Comparison of ENCODE assay signal across 16 cellular contexts in the genomic region with DNA sequence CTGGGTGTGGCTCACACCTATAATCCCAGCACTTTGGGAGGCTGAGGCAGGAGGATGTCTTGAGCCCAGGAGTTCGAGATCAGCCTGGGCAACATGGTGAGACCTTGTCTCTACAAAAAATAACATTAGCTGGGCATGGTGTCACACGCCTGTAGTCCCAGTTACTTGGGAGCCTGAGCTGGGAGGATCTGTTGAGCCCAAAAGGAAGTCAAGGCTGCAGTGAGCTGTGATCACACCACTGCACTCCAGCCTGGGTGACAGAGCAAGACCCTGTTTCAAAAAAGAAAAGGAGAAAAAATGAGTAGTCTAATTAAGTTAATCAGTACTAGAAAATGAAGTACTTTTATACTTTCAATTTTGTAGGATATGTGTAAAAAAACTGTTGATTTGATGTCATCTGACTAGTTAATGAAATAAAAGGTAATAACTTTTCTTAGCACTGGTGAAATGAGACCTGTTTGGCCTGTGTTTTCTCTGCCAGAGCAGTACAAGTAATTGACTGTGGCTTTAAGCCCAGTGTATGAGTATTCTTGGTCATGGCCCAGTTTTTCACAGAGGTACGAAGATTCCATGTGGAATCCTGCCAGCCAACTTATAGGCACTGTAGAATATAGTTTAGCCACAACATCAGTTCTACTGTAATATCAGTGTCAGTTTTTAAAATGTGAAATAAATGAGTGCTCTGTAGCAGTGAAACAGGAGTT. TPM values are rescaled to one million over a fixed set of nuclear protein-coding genes. Genes with fewer than 3 reads are reported as not detected.
DNase-seq lines count a peak whose midpoint lies in the region; ATAC-seq, FAIRE-seq and TF ChIP-seq lines count a peak whose summit lies in the region.
"Had no signal": no experiment of that assay in that cellular context is flagged by ENCODE, and none has a peak within 500 bp of the region (broad histone marks: within the 10 kb centered on the region; RNA-seq: fewer than 3 reads in every experiment).

No MANE protein-coding gene starts in this region.

- no peak overlapping the region for H3K9ac ChIP-seq in astrocyte (ENCODE audit: low read length)
- no peak overlapping the region for H3K9ac ChIP-seq in smooth muscle cell (ENCODE audit: low read depth)
- H3K9ac ChIP-seq: KMS-11 had no signal

- H3K36me3 ChIP-seq in left ventricle myocardium inferior (no peaks in the 10 kb centered on the region), astrocyte (ENCODE audit: insufficient read depth, low read length) (no peaks in the 10 kb centered on the region), smooth muscle cell (ENCODE audit: low read depth) (no peaks in the 10 kb centered on the region)
- H3K36me3 ChIP-seq: suprapubic skin had no signal

- H3K79me2 ChIP-seq in astrocyte (ENCODE audit: insufficient read depth, low read length) (no peaks in the 10 kb centered on the region), smooth muscle cell (ENCODE audit: low read depth) (no peaks in the 10 kb centered on the region)

- H3K27me3 ChIP-seq in left ventricle myocardium inferior (ENCODE audit: low read depth) (no peaks in the 10 kb centered on the region), astrocyte (ENCODE audit: insufficient read depth, low read length) (no peaks in the 10 kb centered on the region), smooth muscle cell (ENCODE audit: low read depth) (no peaks in the 10 kb centered on the region)
- H3K27me3 ChIP-seq: suprapubic skin had no signal

- H3K4me1 ChIP-seq in left ventricle myocardium inferior: peaks cover 65% of the 10 kb centered on the region
- no peaks in the 10 kb centered on the region for H3K4me1 ChIP-seq in astrocyte (ENCODE audit: insufficient read depth, low read length)
- H3K4me1 ChIP-seq in smooth muscle cell (ENCODE audit: low read depth): no peaks in the 10 kb centered on the region

- no peak for FAIRE-seq in astrocyte (lab: Jason Lieb, UNC)
- FAIRE-seq: kidney had no signal

- H3K4me3 Mint-ChIP-seq in astrocyte (ENCODE audit: unreplicated experiment): no peak overlapping the region
- H3K4me3 Mint-ChIP-seq: activated naive CD4-positive, alpha-beta T cell treated with anti-CD3 and anti-CD28 coated beads, Interleukin-2, amount 10 ng/mL, durations not matched to agents 7 days and 5 days; B cell had no signal

- intact Hi-C loops in left ventricle myocardium inferior (cut with micrococcal nuclease) (no loop called here), cardiac septum (cut with DNase I) (no loop called here)

- H3K27ac ChIP-seq in left ventricle myocardium inferior (replicated peaks): peak overlapping the region; percentile 39
- no peak overlapping the region for H3K27ac ChIP-seq in astrocyte (ENCODE audit: low read depth, low read length)
- no peak overlapping the region for H3K27ac ChIP-seq in smooth muscle cell (ENCODE audit: low read depth)
- H3K27ac ChIP-seq: KMS-11, suprapubic skin had no signal

- no peaks in the 10 kb centered on the region for H4K20me1 ChIP-seq in astrocyte (ENCODE audit: insufficient read depth, low read length)
- no peaks in the 10 kb centered on the region for H4K20me1 ChIP-seq in smooth muscle cell (ENCODE audit: low read depth)

- H3K9me3 ChIP-seq in left ventricle myocardium inferior (replicated peaks) (no peaks in the 10 kb centered on the region), astrocyte (ENCODE audit: insufficient read depth, low read depth, low read length) (no peaks in the 10 kb centered on the region), smooth muscle cell (replicated peaks; ENCODE audit: low read depth) (no peaks in the 10 kb centered on the region)
- H3K9me3 ChIP-seq: suprapubic skin had no signal

- no peak for TF ChIP-seq CTCF in left ventricle myocardium inferior (IDR thresholded peaks at IDR 0.05; ENCODE audit: borderline replicate concordance)
- no peak for TF ChIP-seq CTCF in astrocyte (IDR thresholded peaks at IDR 0.05; ENCODE audit: insufficient read depth, low read depth, low read length)
- no peak for TF ChIP-seq CTCF in fibroblast of villous mesenchyme (IDR thresholded peaks at IDR 0.05; ENCODE audit: insufficient read depth, low read depth, low read length)
- no peak for TF ChIP-seq CTCF in smooth muscle cell (IDR thresholded peaks at IDR 0.05; ENCODE audit: borderline replicate concordance, insufficient read depth, poor library complexity, severe bottlenecking)

- WGBS in smooth muscle cell (ENCODE audit: low lambda C conversion rate): 93% methylated on average over 3 of the region's 3 CpGs

- H3K4me3 ChIP-seq in left ventricle myocardium inferior (no peak overlapping the region), astrocyte (ENCODE audit: insufficient read depth, low read depth, low read length) (no peak overlapping the region), fibroblast of villous mesenchyme (ENCODE audit: low read depth, low read length) (no peak overlapping the region), smooth muscle cell (no peak overlapping the region)
- H3K4me3 ChIP-seq: suprapubic skin had no signal

- ATAC-seq in GM18867 (IDR thresholded peaks at IDR 0.05; ENCODE audit: unreplicated experiment): no peak
- ATAC-seq: HCT116 had no signal

- no peak overlapping the region for H2AFZ ChIP-seq in astrocyte (ENCODE audit: low read depth, low read length)
- H2AFZ ChIP-seq in smooth muscle cell (ENCODE audit: low read depth): no peak overlapping the region

- no peaks in the 10 kb centered on the region for H3K9me3 Mint-ChIP-seq in astrocyte (ENCODE audit: unreplicated experiment)
- H3K9me3 Mint-ChIP-seq: activated naive CD4-positive, alpha-beta T cell treated with anti-CD3 and anti-CD28 coated beads, Interleukin-2, amount 10 ng/mL, durations not matched to agents 7 days and 5 days had no signal

- H3K4me2 ChIP-seq in astrocyte (ENCODE audit: low read length): no peak overlapping the region
- no peak overlapping the region for H3K4me2 ChIP-seq in smooth muscle cell
- H3K4me2 ChIP-seq: KMS-11 had no signal

- no peak overlapping the region for H3K27ac Mint-ChIP-seq in astrocyte (ENCODE audit: unreplicated experiment)
- H3K27ac Mint-ChIP-seq: activated naive CD4-positive, alpha-beta T cell treated with anti-CD3 and anti-CD28 coated beads, Interleukin-2, amount 10 ng/mL, durations not matched to agents 7 days and 5 days; B cell had no signal

- H3K27me3 Mint-ChIP-seq in astrocyte (ENCODE audit: low read depth, unreplicated experiment): no peaks in the 10 kb centered on the region
- H3K27me3 Mint-ChIP-seq: activated naive CD4-positive, alpha-beta T cell treated with anti-CD3 and anti-CD28 coated beads, Interleukin-2, amount 10 ng/mL, durations not matched to agents 7 days and 5 days; B cell had no signal

- H3K36me3 Mint-ChIP-seq in astrocyte (ENCODE audit: low read depth, unreplicated experiment): no peaks in the 10 kb centered on the region

- no peaks in the 10 kb centered on the region for H3F3A ChIP-seq in smooth muscle cell (ENCODE audit: low read depth)

- H3K4me1 Mint-ChIP-seq in astrocyte (ENCODE audit: low read depth, unreplicated experiment): no peaks in the 10 kb centered on the region

- DNase-seq in left ventricle myocardium inferior (no peak), cardiac septum (ENCODE audit: low spot score) (no peak), astrocyte (ENCODE audit: low read depth) (peak; percentile 43), fibroblast of villous mesenchyme (ENCODE audit: low read depth) (peak; percentile 13), superior temporal gyrus (ENCODE audit: extremely low spot score) (peak; percentile 77), NCI-H345 treated with DMSO at 0.1 percent for 48 hours (lab: John Stamatoyannopoulos, UW; ENCODE audit: unreplicated experiment) (no peak), smooth muscle cell (lab: John Stamatoyannopoulos, UW; ENCODE audit: unreplicated experiment) (no peak)
- DNase-seq: activated CD4-positive, alpha-beta T cell treated with anti-CD3 and anti-CD28 coated beads for 48 hours; activated naive CD4-positive, alpha-beta T cell treated with anti-CD3 and anti-CD28 coated beads, Interleukin-2, amount 10 ng/mL, durations not matched to agents 7 days and 5 days; kidney; NCI-H226 had no signal

RNA-seq across cellular contexts. Expression of a gene that starts 35.8 kb away (rescaled TPM):
- 21.4 TPM for total RNA-seq in left ventricle myocardium inferior
- total RNA-seq in cardiac septum: 14.4 TPM
- total RNA-seq in astrocyte: 2.6 and 2.7 TPM in 2 replicates
- 7.1 and 14.7 TPM in 2 replicates for total RNA-seq in fibroblast of villous mesenchyme
- total RNA-seq in smooth muscle cell: 3.6 and 5.1 TPM in 2 replicates
- polyA plus RNA-seq in smooth muscle cell: 1.2 and 1.7 TPM in 2 replicates

Comparison
In these comparisons a context has a peak if more than half of its experiments do, and no peak if none do; other contexts are left out.
1. DNase-seq: peak in astrocyte (single experiment), fibroblast of villous mesenchyme (single experiment) and superior temporal gyrus (single experiment); none in left ventricle myocardium inferior (single experiment), cardiac septum (single experiment), NCI-H345 treated with DMSO at 0.1 percent for 48 hours (single experiment) and smooth muscle cell (single experiment).